12 cellular contexts compared by ENCODE assay signal in the genomic region with DNA sequence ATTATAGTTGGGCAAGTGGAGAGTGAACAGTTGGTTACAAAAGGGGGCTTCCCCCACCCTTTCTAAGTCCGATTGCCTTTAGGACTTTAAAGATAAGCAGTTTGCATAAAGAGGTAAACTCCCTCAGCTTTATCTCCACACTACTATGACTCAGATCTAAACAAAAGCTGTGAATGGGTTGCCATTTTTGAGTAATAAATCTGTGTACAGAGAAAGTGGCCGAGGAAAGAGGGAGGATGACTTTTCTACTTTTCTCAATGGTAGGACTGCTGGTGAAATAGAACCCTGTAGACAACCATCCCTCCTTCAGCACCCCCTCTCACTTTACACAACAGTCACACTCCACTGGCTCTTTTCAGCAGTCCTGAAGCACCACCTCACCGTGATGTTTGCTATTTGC.
A peak's percentile ranks its signal among the peaks of the same experiment; 100 is the strongest.
DNase-seq lines count a peak whose midpoint lies in the region; ATAC-seq and TF ChIP-seq lines count a peak whose summit lies in the region.
"Had no signal": no experiment of that assay in that cellular context is flagged by ENCODE, and none has a peak within 500 bp of the region (broad histone marks: within the 10 kb centered on the region; RNA-seq: fewer than 3 reads in every experiment).

No MANE protein-coding gene starts in this region.

- 62 to 63% methylated on average over 3 of the region's 3 CpGs for WGBS in esophagus squamous epithelium, 2 donors

- no peaks in the 10 kb centered on the region for H3K4me1 ChIP-seq in esophagus squamous epithelium
- H3K4me1 ChIP-seq in lower lobe of right lung: no peaks in the 10 kb centered on the region

- DNase-seq in GM10248 (ENCODE audit: extremely low spot score) (peak; percentile 75), GM19238 (ENCODE audit: insufficient read length, low spot score) (peak; percentile 25), OCI-M1 (lab: John Stamatoyannopoulos, UW) (peak; percentile 13), esophagus squamous epithelium (lab: John Stamatoyannopoulos, UW) (no peak), lower lobe of right lung (no peak), GF-D8 (lab: John Stamatoyannopoulos, UW) (no peak)
- DNase-seq in stimulated activated CD4-positive, alpha-beta T cell treated with anti-CD3 and anti-CD28 coated beads, Interleukin-4, amount 100 ng/mL, for 1 hour: no peak
- DNase-seq: activated B cell treated with CpG ODN at 0.5 μM for 24 hours, heart left ventricle, NCI-H446, nucleus accumbens had no signal

- H3K9me3 ChIP-seq in esophagus squamous epithelium: no peaks in the 10 kb centered on the region
- H3K9me3 ChIP-seq in lower lobe of right lung: no peaks in the 10 kb centered on the region
- H3K9me3 ChIP-seq: heart left ventricle had no signal

- intact Hi-C loops in esophagus squamous epithelium (cut with DNase I) (no loop called here), lower lobe of right lung (cut with DNase I) (no loop called here)

- peaks cover 0 to 14% (median 0%) of the 10 kb centered on the region in 3 donors for H3K36me3 ChIP-seq in esophagus squamous epithelium
- H3K36me3 ChIP-seq in lower lobe of right lung: no peaks in the 10 kb centered on the region

- POLR2A ChIA-PET in GM10248 (lab: Yijun Ruan, JAX): no interaction called here

- TF ChIP-seq POLR2A in esophagus squamous epithelium (IDR thresholded peaks at IDR 0.05): no peak

- TF ChIP-seq CTCF in GM10248 (IDR thresholded peaks at IDR 0.05; ENCODE audit: control extremely low read depth, extremely low read depth, low read depth, missing control alignments): no peak
- TF ChIP-seq CTCF in esophagus squamous epithelium (IDR thresholded peaks at IDR 0.05): no peak
- no peak for TF ChIP-seq CTCF in lower lobe of right lung (IDR thresholded peaks at IDR 0.05)

- no peak overlapping the region for H3K4me3 ChIP-seq in esophagus squamous epithelium
- H3K4me3 ChIP-seq in lower lobe of right lung: no peak overlapping the region
- H3K4me3 ChIP-seq: heart left ventricle had no signal

- ATAC-seq in HG02885 (IDR thresholded peaks at IDR 0.05; ENCODE audit: poor library complexity, unreplicated experiment) (peak; percentile 91), lower lobe of right lung (no peak)
- ATAC-seq: heart left ventricle had no signal

- H3K27ac ChIP-seq in esophagus squamous epithelium (no peak overlapping the region), lower lobe of right lung (no peak overlapping the region)
- H3K27ac ChIP-seq: heart left ventricle had no signal

- H3K27me3 ChIP-seq in esophagus squamous epithelium: no peaks in the 10 kb centered on the region
- H3K27me3 ChIP-seq in lower lobe of right lung (ENCODE audit: low read depth): no peaks in the 10 kb centered on the region
- H3K27me3 ChIP-seq: heart left ventricle had no signal

- CTCF ChIA-PET in GM10248 (lab: Yijun Ruan, JAX): no interaction called here

Comparison
In these comparisons a context has a peak if more than half of its experiments do, and no peak if none do; other contexts are left out.
1. DNase-seq: peak in GM10248 (single experiment), GM19238 (single experiment) and OCI-M1 (single experiment); none in esophagus squamous epithelium (single experiment), lower lobe of right lung (single experiment), GF-D8 (single experiment) and stimulated activated CD4-positive, alpha-beta T cell treated with anti-CD3 and anti-CD28 coated beads, Interleukin-4, amount 100 ng/mL, for 1 hour (single experiment).